ENCODE assay signal across 34 cellular contexts in genomic region chr10:80359644-80360043, GRCh38. TPM values are rescaled to one million over a fixed set of nuclear protein-coding genes. Genes with fewer than 3 reads are reported as not detected.
"Had no signal": no experiment of that assay in that cellular context is flagged by ENCODE, and none has a peak within 500 bp of the region (broad histone marks: within the 10 kb centered on the region; RNA-seq: fewer than 3 reads in every experiment).

No MANE protein-coding gene starts in this region.

- H3K9me3 Mint-ChIP-seq: naive thymus-derived CD4-positive, alpha-beta T cell; natural killer cell; stimulated activated naive B cell treated with anti-CD40 and anti-IgM and Interleukin-4, amounts not matched to agents 10 μg/mL and 1 μg/mL and 100 μg/mL, for 72 hours had no signal

- H3K36me3 ChIP-seq: neural progenitor cell, ovary, right lobe of liver, spleen, stomach, thoracic aorta, thyroid gland, tibial nerve, upper lobe of left lung, vagina had no signal

- H3K4me1 ChIP-seq: neural progenitor cell, parathyroid adenoma, right lobe of liver had no signal

- H3K27ac Mint-ChIP-seq: naive thymus-derived CD4-positive, alpha-beta T cell; natural killer cell; nephron; neural progenitor cell; progenitor cell of endocrine pancreas; stimulated activated naive B cell treated with anti-CD40 and anti-IgM and Interleukin-4, amounts not matched to agents 10 μg/mL and 1 μg/mL and 100 μg/mL, for 72 hours had no signal

- H3K4me3 ChIP-seq: neural progenitor cell, ovary, psoas muscle, right lobe of liver, skin epidermis, smooth muscle cell, spleen, stomach, thoracic aorta, thyroid gland, tibial nerve, upper lobe of left lung, vagina had no signal

- H3K4me1 Mint-ChIP-seq: nephron had no signal

- H3K27ac ChIP-seq: neural progenitor cell, ovary, parathyroid adenoma, psoas muscle, right lobe of liver, skin epidermis, spleen, stomach, thoracic aorta, thyroid gland, tibial nerve, upper lobe of left lung, vagina had no signal

- H3K9me3 ChIP-seq: ovary, psoas muscle, right lobe of liver, spleen, stomach, thoracic aorta, thyroid gland, tibial nerve, upper lobe of left lung, vagina had no signal

- H3K27me3 ChIP-seq: ovary, right lobe of liver, thyroid gland, vagina had no signal

- ATAC-seq: naive thymus-derived CD4-positive, alpha-beta T cell; natural killer cell; psoas muscle; right cardiac atrium; right lobe of liver; stimulated activated naive B cell treated with anti-CD40 and anti-IgM and Interleukin-4, amounts not matched to agents 10 μg/mL and 1 μg/mL and 100 μg/mL, for 72 hours had no signal

- DNase-seq: natural killer cell; occipital lobe; ovary; psoas muscle; right cardiac atrium; right lobe of liver; spleen; stimulated activated CD4-positive, alpha-beta T cell treated with anti-CD3 and anti-CD28 coated beads, Interleukin-12 subunit alpha, Interleukin-12 subunit beta, amount 100 ng/mL, for 4 hours; stimulated activated CD4-positive, alpha-beta T cell treated with anti-CD3 and anti-CD28 coated beads, Interleukin-1b, Interleukin-23, amount 100 ng/mL, for 48 hours; stimulated activated CD4-positive, alpha-beta T cell treated with anti-CD3 and anti-CD28 coated beads, Interleukin-4, amount 100 ng/mL, for 1 hour; stimulated activated CD4-positive, alpha-beta T cell treated with anti-CD3 and anti-CD28 coated beads, Interleukin-4, amount 100 ng/mL, for 4 hours; stimulated activated CD8-positive, alpha-beta memory T cell treated with anti-CD3 and anti-CD28 coated beads, Interleukin-4, amount 100 ng/mL, for 48 hours; stimulated activated naive B cell treated with anti-CD40 and anti-IgM and Interleukin-4, amounts not matched to agents 10 μg/mL and 1 μg/mL and 100 μg/mL, for 72 hours; stimulated activated naive CD4-positive, alpha-beta T cell treated with Interleukin-2 at 50 U/mL for 16 hours; stomach; thyroid gland; trophoblast cell had no signal

- H3K4me3 Mint-ChIP-seq: naive thymus-derived CD4-positive, alpha-beta T cell; natural killer cell; stimulated activated naive B cell treated with anti-CD40 and anti-IgM and Interleukin-4, amounts not matched to agents 10 μg/mL and 1 μg/mL and 100 μg/mL, for 72 hours had no signal

RNA-seq across cellular contexts. Expression of gene DYDC2, which starts 3.1 kb away (rescaled TPM):
- total RNA-seq: naive thymus-derived CD4-positive, alpha-beta T cell; natural killer cell; osteoblast; psoas muscle; right cardiac atrium; smooth muscle cell; spleen; stomach; subcutaneous adipose tissue; thoracic aorta; thyroid gland; tibial nerve; ureter; vagina had no signal
- polyA plus RNA-seq: naive thymus-derived CD4-positive, alpha-beta T cell; psoas muscle; right cardiac atrium; smooth muscle cell; spleen had no signal

RNA-seq across cellular contexts. Expression of gene DYDC1, which starts 3.1 kb away (rescaled TPM):
- total RNA-seq: naive thymus-derived CD4-positive, alpha-beta T cell; natural killer cell; occipital lobe; osteoblast; progenitor cell of endocrine pancreas; psoas muscle; renal cortical epithelial cell; right cardiac atrium; right lobe of liver; smooth muscle cell; spleen; stomach; subcutaneous adipose tissue; temporal lobe; thoracic aorta; tibial nerve; ureter; vagina had no signal
- polyA plus RNA-seq: naive thymus-derived CD4-positive, alpha-beta T cell; neural cell; ovary; psoas muscle; right cardiac atrium; smooth muscle cell; spleen; stomach had no signal
